In the genomic region with DNA sequence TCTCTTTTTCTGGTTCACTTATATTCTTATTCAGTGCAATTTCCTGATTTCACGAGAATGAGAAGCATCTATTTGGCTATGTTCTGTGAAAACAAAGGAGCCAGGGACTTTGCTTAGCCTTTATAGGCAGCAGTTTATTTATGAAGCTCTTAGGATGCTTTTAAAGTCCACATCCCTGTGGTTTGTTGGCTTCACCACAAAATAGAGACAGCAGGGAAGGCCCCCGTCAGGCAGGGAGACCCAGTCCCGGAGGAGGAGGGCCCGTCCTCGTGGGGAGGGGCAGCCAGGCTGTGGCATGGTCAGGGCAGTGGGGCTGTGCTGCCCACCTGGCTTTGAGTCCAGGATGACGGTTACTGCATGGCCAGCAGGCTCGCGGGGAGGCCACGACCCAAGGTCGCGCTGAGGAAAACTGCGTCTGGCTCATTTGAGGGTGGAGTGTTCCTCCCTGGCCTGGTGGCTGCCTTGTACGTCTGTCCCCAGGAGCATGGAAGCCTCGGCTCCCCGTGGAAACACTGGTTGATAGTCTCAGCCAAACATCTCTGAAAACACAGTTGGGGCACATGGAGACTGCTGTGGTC, we compare ENCODE assay signal across 14 cellular contexts.
DNase-seq lines count a peak whose midpoint lies in the region; ATAC-seq and TF ChIP-seq lines count a peak whose summit lies in the region.
"Had no signal": no experiment of that assay in that cellular context is flagged by ENCODE, and none has a peak within 500 bp of the region (broad histone marks: within the 10 kb centered on the region; RNA-seq: fewer than 3 reads in every experiment).

No MANE protein-coding gene starts in this region.

- no peak for TF ChIP-seq EP300 in suprapubic skin (IDR thresholded peaks at IDR 0.05)

- DNase-seq in fibroblast of peridontal ligament (ENCODE audit: extremely low read depth) (peak; percentile 5), suprapubic skin (ENCODE audit: low spot score in 2 of 2) (peak in 1 of 2 donors; percentile 27), DMS53 treated with DMSO at 0.1 percent for 48 hours (lab: John Stamatoyannopoulos, UW; ENCODE audit: unreplicated experiment) (no peak)
- DNase-seq: activated CD4-positive, alpha-beta T cell treated with anti-CD3 and anti-CD28 coated beads for 36 hours; NCI-H345; PC-9; stimulated activated naive CD4-positive, alpha-beta T cell treated with Interleukin-2 at 50 U/mL for 16 hours; T-helper 1 cell had no signal

- no peaks in the 10 kb centered on the region for H3K9me3 ChIP-seq in muscle layer of colon (ENCODE audit: low read length)
- no peaks in the 10 kb centered on the region for H3K9me3 ChIP-seq in suprapubic skin

- WGBS in adipose tissue, 3 donors: 46 to 77% (median 60%) methylated on average over 15 of the region's 15 CpGs
- 74% methylated on average over 11 of the region's 15 CpGs for WGBS in suprapubic skin

- H3K27me3 ChIP-seq in muscle layer of colon (ENCODE audit: control insufficient read depth in 1 of 2, insufficient read depth in 2 of 2, low read length in 2 of 2) (no peaks in the 10 kb centered on the region), suprapubic skin (no peaks in the 10 kb centered on the region)

- peaks cover 29% of the 10 kb centered on the region for H3K4me1 ChIP-seq in muscle layer of colon (ENCODE audit: insufficient read depth, low read length)
- peaks cover 17% of the 10 kb centered on the region for H3K4me1 ChIP-seq in suprapubic skin

- no peak for TF ChIP-seq POLR2A in suprapubic skin (IDR thresholded peaks at IDR 0.05)

- TF ChIP-seq CTCF in suprapubic skin (IDR thresholded peaks at IDR 0.05): no peak

- H3K36me3 ChIP-seq in muscle layer of colon (ENCODE audit: insufficient read depth, low read length) (peaks cover 5% of the 10 kb centered on the region), suprapubic skin (peaks cover 19% of the 10 kb centered on the region)

- H3K9ac ChIP-seq in muscle layer of colon (ENCODE audit: low read length): no peak overlapping the region

- no peak overlapping the region for H3K4me3 ChIP-seq in muscle layer of colon (ENCODE audit: low read depth in 1 of 2, low read length in 2 of 2)
- H3K4me3 ChIP-seq in suprapubic skin: no peak overlapping the region
- H3K4me3 ChIP-seq: PC-9 had no signal

- no peak for ATAC-seq in HG02870 (IDR thresholded peaks at IDR 0.05; ENCODE audit: unreplicated experiment)
- ATAC-seq in HG02678 (IDR thresholded peaks at IDR 0.05; ENCODE audit: unreplicated experiment): no peak
- ATAC-seq in GM18520 (IDR thresholded peaks at IDR 0.05; ENCODE audit: unreplicated experiment): no peak
- ATAC-seq: activated CD4-positive, alpha-beta T cell treated with anti-CD3 and anti-CD28 coated beads for 36 hours; activated T-helper 17 cell treated with anti-CD3 and anti-CD28 coated beads, Interleukin-2, amount 50 U/mL, for 72 hours had no signal

- H3K27ac ChIP-seq in adipose tissue (ENCODE audit: low read depth, low read length): peak overlapping the region; percentile 3
- peak overlapping the region; percentile 27 for H3K27ac ChIP-seq in muscle layer of colon (ENCODE audit: low read depth, low read length)
- H3K27ac ChIP-seq in suprapubic skin: peak overlapping the region; percentile 14
- H3K27ac ChIP-seq: PC-9 had no signal
